Comparison of ENCODE assay signal across 21 cellular contexts in the genomic region with DNA sequence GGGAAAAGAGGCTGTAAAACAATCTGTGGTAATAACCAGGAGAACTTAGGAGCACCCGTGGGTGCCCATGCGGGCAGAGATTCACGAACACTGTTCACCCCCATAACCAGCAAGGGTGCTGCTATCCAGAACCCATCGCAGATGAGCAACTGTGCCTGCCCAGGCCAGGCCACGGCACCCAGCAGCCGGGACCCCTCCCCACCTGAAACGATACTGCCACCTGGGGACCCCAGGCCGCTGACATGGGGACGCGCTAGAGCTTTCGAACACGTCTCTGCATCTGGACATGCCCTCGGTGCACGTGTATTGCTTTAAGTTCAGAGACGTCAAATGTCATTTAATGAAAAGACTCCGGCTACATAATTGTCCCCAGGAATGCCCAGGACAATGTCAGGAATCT. TPM values are rescaled to one million over a fixed set of nuclear protein-coding genes. Genes with fewer than 3 reads are reported as not detected.
DNase-seq lines count a peak whose midpoint lies in the region; ATAC-seq and TF ChIP-seq lines count a peak whose summit lies in the region.
"Had no signal": no experiment of that assay in that cellular context is flagged by ENCODE, and none has a peak within 500 bp of the region (broad histone marks: within the 10 kb centered on the region; RNA-seq: fewer than 3 reads in every experiment).

No MANE protein-coding gene starts in this region.

- intact Hi-C loops in IMR-90 (cut with micrococcal nuclease): no loop called here
- intact Hi-C loops in mammary epithelial cell (cut with micrococcal nuclease): no loop called here
- intact Hi-C loops in spleen (cut with DNase I; ENCODE audit: low total_unique reads): no loop called here
- intact Hi-C loops in sciatic nerve (cut with DNase I): no loop called here

- no peak overlapping the region for H3K4me3 ChIP-seq in IMR-90 (ENCODE audit: insufficient read depth, low read depth, low read length)
- no peak overlapping the region for H3K4me3 ChIP-seq in mammary epithelial cell (replicated peaks in 1 of 3; ENCODE audit: insufficient read depth in 1 of 3, low read depth in 2 of 3, low read length in 3 of 3)
- H3K4me3 ChIP-seq in mucosa of stomach (ENCODE audit: low read length): no peak overlapping the region
- H3K4me3 ChIP-seq in spleen: no peak overlapping the region
- no peak overlapping the region for H3K4me3 ChIP-seq in suprapubic skin
- H3K4me3 ChIP-seq: adrenal gland, left ventricle myocardium inferior had no signal

- peak overlapping the region; percentile 5; the same call in 1 of the 2 replicates for H2BK120ac ChIP-seq in IMR-90 (ENCODE audit: low read depth, low read length)

- no peak for TF ChIP-seq POLR2A in IMR-90 (IDR thresholded peaks at IDR 0.05; ENCODE audit: low read depth, low read length)
- TF ChIP-seq POLR2A in spleen (IDR thresholded peaks at IDR 0.05): no peak
- TF ChIP-seq POLR2A in suprapubic skin (IDR thresholded peaks at IDR 0.05): no peak

- no peak overlapping the region for H3K14ac ChIP-seq in IMR-90 (replicated peaks; ENCODE audit: low read depth, low read length)

- DNase-seq in IMR-90: no peak
- DNase-seq in mammary epithelial cell: no peak
- no peak for DNase-seq in spleen
- DNase-seq in suprapubic skin (ENCODE audit: low spot score in 2 of 2): no peak
- no peak for DNase-seq in sciatic nerve (ENCODE audit: low spot score)
- DNase-seq: activated CD4-positive, CD25-positive, alpha-beta regulatory T cell treated with anti-CD3 and anti-CD28 coated beads, Interleukin-2, amount 50 U/mL, for 72 hours; activated gamma-delta T cell treated with Interleukin-2 at 50 U/mL for 16 hours; activated T-cell treated with anti-CD3 and anti-CD28 coated beads, Interleukin-2, amount 50 U/mL, for 1 hour; CD8-positive, alpha-beta T cell; GF-D8; glutamatergic neuron; left ventricle myocardium inferior; NCI-H1694 treated with DMSO at 0.1 percent for 48 hours; NCI-H748 treated with DMSO at 0.1 percent for 48 hours had no signal

- CTCF ChIA-PET in IMR-90 (lab: Yijun Ruan, JAX): no interaction called here
- CTCF ChIA-PET in mammary epithelial cell (lab: Charles Lee; ENCODE audit: low non-redundant PET): no interaction called here

- peak overlapping the region; percentile 0; the same call in 1 of the 2 replicates for H3K4ac ChIP-seq in IMR-90 (ENCODE audit: low read depth, low read length)

- BruUV-seq in IMR-90 (replicated peaks; lab: Mats Ljungman, UMichigan) (no TSS peak), mammary epithelial cell (replicated peaks; lab: Mats Ljungman, UMichigan) (no TSS peak)

- no peaks in the 10 kb centered on the region; the same call in 1 of the 2 replicates for H3K27me3 ChIP-seq in IMR-90 (ENCODE audit: control insufficient read depth, insufficient read depth, low read length)
- peaks cover 2% of the 10 kb centered on the region for H3K27me3 ChIP-seq in mammary epithelial cell (ENCODE audit: insufficient read depth, low read length)
- peaks cover 4% of the 10 kb centered on the region for H3K27me3 ChIP-seq in mucosa of stomach (ENCODE audit: control insufficient read depth, insufficient read depth, low read length)
- H3K27me3 ChIP-seq in spleen (replicated peaks in 1 of 7): peaks cover 0 to 26% (median 0%) of the 10 kb centered on the region in 7 donors
- peaks cover 19% of the 10 kb centered on the region for H3K27me3 ChIP-seq in suprapubic skin
- H3K27me3 ChIP-seq: adrenal gland had no signal

- in situ Hi-C loops in IMR-90 (cut with MboI; ENCODE audit: low sequenced_read_pairs) (no loop called here), mammary epithelial cell (cut with MboI; ENCODE audit: low sequenced_read_pairs in 2 of 2) (no loop called here)

- no peaks in the 10 kb centered on the region for H3K9me1 ChIP-seq in IMR-90 (ENCODE audit: insufficient read depth, low read length)

- H3K4me1 ChIP-seq in IMR-90 (ENCODE audit: control insufficient read depth, insufficient read depth, low read length): peaks cover 12% of the 10 kb centered on the region
- H3K4me1 ChIP-seq in mammary epithelial cell (ENCODE audit: insufficient read depth, low read length): peaks cover 10% of the 10 kb centered on the region
- H3K4me1 ChIP-seq in mucosa of stomach (ENCODE audit: control insufficient read depth, insufficient read depth, low read length): peaks cover 13% of the 10 kb centered on the region
- peaks cover 0 to 16% (median 6%) of the 10 kb centered on the region in 6 donors for H3K4me1 ChIP-seq in spleen
- no peaks in the 10 kb centered on the region for H3K4me1 ChIP-seq in suprapubic skin
- H3K4me1 ChIP-seq: adrenal gland had no signal

- H2BK20ac ChIP-seq in IMR-90 (ENCODE audit: low read depth, low read length): no peak overlapping the region

- no peaks in the 10 kb centered on the region for H3K79me2 ChIP-seq in mammary epithelial cell (ENCODE audit: insufficient read depth, low read length)

- no peak overlapping the region for H3K9ac ChIP-seq in IMR-90 (ENCODE audit: low read depth, low read length)
- no peak overlapping the region for H3K9ac ChIP-seq in mammary epithelial cell (ENCODE audit: insufficient read depth, low read length)
- H3K9ac ChIP-seq in mucosa of stomach (ENCODE audit: low read length): peak overlapping the region; percentile 1

- peaks cover 5% of the 10 kb centered on the region for H3K9me3 ChIP-seq in IMR-90 (ENCODE audit: control insufficient read depth, insufficient read depth, low read length)
- peaks cover 8% of the 10 kb centered on the region for H3K9me3 ChIP-seq in mammary epithelial cell (replicated peaks; ENCODE audit: insufficient read depth, low read length)
- H3K9me3 ChIP-seq in mucosa of stomach (ENCODE audit: control insufficient read depth, low read length): no peaks in the 10 kb centered on the region
- H3K9me3 ChIP-seq in spleen: peaks cover 0 to 10% (median 0%) of the 10 kb centered on the region in 8 donors
- no peaks in the 10 kb centered on the region for H3K9me3 ChIP-seq in suprapubic skin
- H3K9me3 ChIP-seq: adrenal gland had no signal

- H2AFZ ChIP-seq in IMR-90 (replicated peaks; ENCODE audit: low read length, poor library complexity) (peak overlapping the region; percentile 58), mammary epithelial cell (ENCODE audit: low read depth, low read length) (peak overlapping the region; percentile 57)

- TF ChIP-seq CTCF in IMR-90 (conservative IDR thresholded peaks at IDR 0.05; ENCODE audit: low read depth, low read length) (no peak), mammary epithelial cell (conservative IDR thresholded peaks at IDR 0.05 in 1 of 2, IDR thresholded peaks at IDR 0.05 in 1 of 2; ENCODE audit: extremely low read depth in 1 of 2, insufficient read depth in 1 of 2, low read depth in 1 of 2, low read length in 2 of 2) (no peak), spleen (IDR thresholded peaks at IDR 0.05 in 8 of 11, conservative IDR thresholded peaks at IDR 0.05 in 3 of 11) (no peak), suprapubic skin (IDR thresholded peaks at IDR 0.05) (no peak)

- no peak overlapping the region for H3K23ac ChIP-seq in IMR-90 (ENCODE audit: low read depth, low read length)

- no peaks in the 10 kb centered on the region for H3K79me1 ChIP-seq in IMR-90 (ENCODE audit: low read depth in 1 of 2, low read length in 2 of 2)

- peak overlapping the region; percentile 56 for H3K18ac ChIP-seq in IMR-90 (ENCODE audit: low read depth, low read length)

- H3K4me2 ChIP-seq in IMR-90 (ENCODE audit: low read depth, low read length): peak overlapping the region; percentile 61; the same call in 1 of the 2 replicates
- H3K4me2 ChIP-seq in mammary epithelial cell (ENCODE audit: insufficient read depth, low read depth, low read length): no peak overlapping the region

- 0 out of 3 replicates have a peak overlapping the region, but pooled peaks have one; percentile 56 for H2BK15ac ChIP-seq in IMR-90 (ENCODE audit: low read depth, low read length)

- TF ChIP-seq RAD21 in IMR-90 (IDR thresholded peaks at IDR 0.05; ENCODE audit: low read length): no peak

- H2AK5ac ChIP-seq in IMR-90 (ENCODE audit: low read depth, low read length): peak overlapping the region; percentile 80; the same call in 1 of the 2 replicates

- H4K5ac ChIP-seq in IMR-90 (ENCODE audit: low read depth, low read length): no peak overlapping the region

- no peak overlapping the region for H2AK9ac ChIP-seq in IMR-90 (replicated peaks; ENCODE audit: low read depth, low read length, poor library complexity)

- H4K20me1 ChIP-seq in IMR-90 (ENCODE audit: insufficient read depth, low read length): no peaks in the 10 kb centered on the region
- H4K20me1 ChIP-seq in mammary epithelial cell (ENCODE audit: insufficient read depth, low read length): no peaks in the 10 kb centered on the region

- dilution Hi-C loops in IMR-90 (cut with HindIII; ENCODE audit: low sequenced_read_pairs, unreplicated experiment): no loop called here
- dilution Hi-C loops in mammary epithelial cell (cut with HindIII; ENCODE audit: low sequenced_read_pairs): no loop called here

- WGBS in IMR-90 (ENCODE audit: extremely low coverage in 2 of 2, insufficient read length in 1 of 2), 2 experiments: 79% methylated on average over 9 of the region's 16 CpGs; no CpG with 5 or more reads in 1 of the 2 experiments
- 81% methylated on average over 16 of the region's 16 CpGs for whole genome bisulfite sequencing in mammary epithelial cell (ENCODE audit: low coverage, missing lambda C conversion rate)
- 82 to 92% (median 91%) methylated on average over 16 of the region's 16 CpGs for WGBS in spleen, 5 donors
- WGBS in suprapubic skin: 80% methylated on average over 11 of the region's 16 CpGs

- POLR2A ChIA-PET in IMR-90 (lab: Charles Lee; ENCODE audit: unreplicated experiment): no interaction called here

- no peaks in the 10 kb centered on the region for H3K36me3 ChIP-seq in IMR-90 (ENCODE audit: control insufficient read depth, insufficient read depth, low read length)
- no peaks in the 10 kb centered on the region for H3K36me3 ChIP-seq in mammary epithelial cell (ENCODE audit: insufficient read depth, low read length)
- no peaks in the 10 kb centered on the region for H3K36me3 ChIP-seq in mucosa of stomach (ENCODE audit: control insufficient read depth, insufficient read depth, low read length)
- H3K36me3 ChIP-seq in spleen: no peaks in the 10 kb centered on the region
- H3K36me3 ChIP-seq in suprapubic skin: no peaks in the 10 kb centered on the region
- H3K36me3 ChIP-seq: adrenal gland, left ventricle myocardium inferior had no signal

- H4K8ac ChIP-seq in IMR-90 (ENCODE audit: low read depth in 2 of 2, low read length in 2 of 2): no peak overlapping the region

- no peak overlapping the region for H3K56ac ChIP-seq in IMR-90 (ENCODE audit: extremely low read depth, insufficient read depth, low read length)

- peak overlapping the region; percentile 71 for H2BK5ac ChIP-seq in IMR-90 (ENCODE audit: low read depth, low read length, poor library complexity, severe bottlenecking)

- no peak for ATAC-seq in IMR-90 (ENCODE audit: low read depth)
- ATAC-seq in sciatic nerve: no peak
- no peak for ATAC-seq in GM18873 (IDR thresholded peaks at IDR 0.05; ENCODE audit: low FRiP score, unreplicated experiment)
- ATAC-seq: CD8-positive, alpha-beta T cell; T-cell had no signal

- H4K91ac ChIP-seq in IMR-90 (ENCODE audit: insufficient read depth, low read depth, low read length): no peak overlapping the region

- no peak overlapping the region for H3K27ac ChIP-seq in IMR-90 (ENCODE audit: insufficient read depth, low read length)
- no peak overlapping the region for H3K27ac ChIP-seq in mammary epithelial cell (ENCODE audit: insufficient read depth, low read depth, low read length)
- peak overlapping the region in 5 of 8 donors; percentile 26 to 58 (median 48) for H3K27ac ChIP-seq in spleen
- no peak overlapping the region for H3K27ac ChIP-seq in suprapubic skin
- H3K27ac ChIP-seq: adrenal gland had no signal

- no peak for TF ChIP-seq EP300 in suprapubic skin (IDR thresholded peaks at IDR 0.05)

RNA-seq across cellular contexts. Expression of gene MUC2, which starts 14.3 kb away (rescaled TPM):
- total RNA-seq in IMR-90 (2012; rRNA removed): not detected in 2 replicates
- polyA plus RNA-seq in IMR-90 (2012; rRNA removed): not detected in 2 replicates
- polyA plus RNA-seq in IMR-90 (2012; cell fraction: cytosol; rRNA removed): not detected in 2 replicates
- polyA plus RNA-seq in IMR-90 (2012; cell fraction: nucleus; rRNA removed; ENCODE audit: low replicate concordance): not detected in 2 replicates
- not detected for total RNA-seq in mammary epithelial cell
- not detected for polyA plus RNA-seq in mammary epithelial cell
- polyA minus RNA-seq in mammary epithelial cell: not detected
- total RNA-seq in spleen: under 1 TPM in 2 of 7 donors, not detected in 5; 0.03 to 0.06 TPM
- polyA plus RNA-seq in spleen: under 1 TPM in 1 of 3 donors, not detected in 2; 0.03 TPM
- under 1 TPM; 0.05 to 0.17 (median 0.12) TPM for total RNA-seq in suprapubic skin
- not detected for total RNA-seq in sciatic nerve
- total RNA-seq: CD8-positive, alpha-beta T cell; mononuclear cell; omental fat pad had no signal

RNA-seq across cellular contexts. Expression of gene MUC6, which starts 23.9 kb away (rescaled TPM):
- not detected in 2 replicates for total RNA-seq in IMR-90 (2012; rRNA removed)
- polyA plus RNA-seq in IMR-90 (2012; rRNA removed): not detected in 2 replicates
- not detected in 2 replicates for polyA plus RNA-seq in IMR-90 (2012; cell fraction: cytosol; rRNA removed)
- not detected in 2 replicates for polyA plus RNA-seq in IMR-90 (2012; cell fraction: nucleus; rRNA removed; ENCODE audit: low replicate concordance)
- total RNA-seq in mammary epithelial cell: under 1 TPM in 1 of 2 donors, not detected in 1; under 0.01 TPM
- polyA plus RNA-seq in mammary epithelial cell: not detected
- not detected for polyA minus RNA-seq in mammary epithelial cell
- under 1 TPM in 4 of 7 donors, not detected in 3; 0.09 to 0.76 (median 0.34) TPM for total RNA-seq in spleen
- polyA plus RNA-seq in spleen: under 1 TPM; 0.02 to 0.22 (median 0.11) TPM
- total RNA-seq in suprapubic skin: under 1 TPM in 1 of 4 donors, not detected in 3; 0.04 TPM
- total RNA-seq in sciatic nerve: not detected
- total RNA-seq: CD8-positive, alpha-beta T cell; left ventricle myocardium inferior; omental fat pad; subcutaneous adipose tissue had no signal

Comparison
In these comparisons a context has a peak if more than half of its experiments do, and no peak if none do; other contexts are left out.
1. H3K27ac ChIP-seq: peak in spleen (5 of 8); none in IMR-90 (single experiment), mammary epithelial cell (single experiment) and suprapubic skin (single experiment).